In genomic region chr3:4711680-4711992, GRCh38 we compare ENCODE assay signal across 8 cellular contexts.
DNase-seq lines count a peak whose midpoint lies in the region; ATAC-seq and TF ChIP-seq lines count a peak whose summit lies in the region.

No MANE protein-coding gene starts in this region.

- CTCF ChIA-PET in RWPE1 (lab: Yijun Ruan, JAX), result interaction anchor here (0.5 to 1.5 kb wide), 8 partner anchors 128 to 412 kb away, joined by 3 to 8 read pairs (median 4); no protein-coding TSS in a partner anchor

- peak overlapping the region; percentile 26 for H3K4me3 Mint-ChIP-seq in natural killer cell treated with Interleukin-12 subunit alpha and Interleukin-12 subunit beta and Interleukin-15 and Interleukin-18, amount 100 ng/mL, for 72 hours

- H3K27me3 ChIP-seq in dorsolateral prefrontal cortex, result no peaks in the 10 kb centered on the region

- H3K4me3 ChIP-seq in dorsolateral prefrontal cortex, result peak overlapping the region in 2 of 59 donors; percentile 13 to 19

- H3K36me3 Mint-ChIP-seq in natural killer cell treated with Interleukin-12 subunit alpha and Interleukin-12 subunit beta and Interleukin-15 and Interleukin-18, amount 100 ng/mL, for 72 hours, result peaks cover 37% of the 10 kb centered on the region

- peaks cover 37 to 51% of the 10 kb centered on the region in 2 donors for H3K4me1 Mint-ChIP-seq in natural killer cell treated with Interleukin-12 subunit alpha and Interleukin-12 subunit beta and Interleukin-15 and Interleukin-18, amount 100 ng/mL, for 72 hours (ENCODE audit: low read depth in 2 of 2)

- intact Hi-C loops in dorsolateral prefrontal cortex (cut with DNase I), result loop anchor here (2.0 to 10.0 kb wide), 5 partner anchors 54 to 473 kb away; partner anchors contain the start of genes BHLHE40 (in 1 of the 2) and EDEM1 (in 1 of the 2)

- DNase-seq in RWPE1 (ENCODE audit: low spot score), result no peak
- DNase-seq in natural killer cell treated with Interleukin-12 subunit alpha and Interleukin-12 subunit beta and Interleukin-15 and Interleukin-18, amount 100 ng/mL, for 72 hours (ENCODE audit: low spot score), result no peak
- no peak for DNase-seq in LoVo (ENCODE audit: low spot score)
- no peak for DNase-seq in dorsolateral prefrontal cortex
- DNase-seq in stimulated activated CD8-positive, alpha-beta memory T cell treated with anti-CD3 and anti-CD28 coated beads, Interleukin-4, amount 100 ng/mL, for 48 hours, result no peak

- peak overlapping the region; percentile 59 to 91 for H3K27ac Mint-ChIP-seq in natural killer cell treated with Interleukin-12 subunit alpha and Interleukin-12 subunit beta and Interleukin-15 and Interleukin-18, amount 100 ng/mL, for 72 hours

- H3K27ac ChIP-seq in RWPE1 (no peak overlapping the region), dorsolateral prefrontal cortex (peak overlapping the region in 16 of 59 donors; percentile 0 to 78 (median 36))

- POLR2A ChIA-PET in RWPE1 (lab: Yijun Ruan, JAX; ENCODE audit: low non-redundant PET), result interaction anchor here (1.0 kb wide), 1 partner anchor 268 kb away, joined by 4 read pairs; the partner anchor contains the start of gene BHLHE40

- no peaks in the 10 kb centered on the region for H3K27me3 Mint-ChIP-seq in natural killer cell treated with Interleukin-12 subunit alpha and Interleukin-12 subunit beta and Interleukin-15 and Interleukin-18, amount 100 ng/mL, for 72 hours

- ATAC-seq in GM18868 (IDR thresholded peaks at IDR 0.05; ENCODE audit: unreplicated experiment) (peak; percentile 28), HG02610 (IDR thresholded peaks at IDR 0.05; ENCODE audit: unreplicated experiment) (peak; percentile 8), GM18870 (IDR thresholded peaks at IDR 0.05; ENCODE audit: unreplicated experiment) (no peak)
- peak in 1 of 2 donors; percentile 20 for ATAC-seq in natural killer cell treated with Interleukin-12 subunit alpha and Interleukin-12 subunit beta and Interleukin-15 and Interleukin-18, amount 100 ng/mL, for 72 hours

- peak; percentile 49 for TF ChIP-seq CTCF in RWPE1 (conservative IDR thresholded peaks at IDR 0.05; ENCODE audit: low read depth)
- TF ChIP-seq CTCF in dorsolateral prefrontal cortex (IDR thresholded peaks at IDR 0.05 in 54 of 56, conservative IDR thresholded peaks at IDR 0.05 in 2 of 56; ENCODE audit: low read depth in 1 of 56, partially characterized antibody in 56 of 56), result peak in 10 of 56 donors; percentile 3 to 31 (median 14)

- H3K9me3 Mint-ChIP-seq in natural killer cell treated with Interleukin-12 subunit alpha and Interleukin-12 subunit beta and Interleukin-15 and Interleukin-18, amount 100 ng/mL, for 72 hours, result no peaks in the 10 kb centered on the region
